8 cellular contexts compared by ENCODE assay signal in the genomic region with DNA sequence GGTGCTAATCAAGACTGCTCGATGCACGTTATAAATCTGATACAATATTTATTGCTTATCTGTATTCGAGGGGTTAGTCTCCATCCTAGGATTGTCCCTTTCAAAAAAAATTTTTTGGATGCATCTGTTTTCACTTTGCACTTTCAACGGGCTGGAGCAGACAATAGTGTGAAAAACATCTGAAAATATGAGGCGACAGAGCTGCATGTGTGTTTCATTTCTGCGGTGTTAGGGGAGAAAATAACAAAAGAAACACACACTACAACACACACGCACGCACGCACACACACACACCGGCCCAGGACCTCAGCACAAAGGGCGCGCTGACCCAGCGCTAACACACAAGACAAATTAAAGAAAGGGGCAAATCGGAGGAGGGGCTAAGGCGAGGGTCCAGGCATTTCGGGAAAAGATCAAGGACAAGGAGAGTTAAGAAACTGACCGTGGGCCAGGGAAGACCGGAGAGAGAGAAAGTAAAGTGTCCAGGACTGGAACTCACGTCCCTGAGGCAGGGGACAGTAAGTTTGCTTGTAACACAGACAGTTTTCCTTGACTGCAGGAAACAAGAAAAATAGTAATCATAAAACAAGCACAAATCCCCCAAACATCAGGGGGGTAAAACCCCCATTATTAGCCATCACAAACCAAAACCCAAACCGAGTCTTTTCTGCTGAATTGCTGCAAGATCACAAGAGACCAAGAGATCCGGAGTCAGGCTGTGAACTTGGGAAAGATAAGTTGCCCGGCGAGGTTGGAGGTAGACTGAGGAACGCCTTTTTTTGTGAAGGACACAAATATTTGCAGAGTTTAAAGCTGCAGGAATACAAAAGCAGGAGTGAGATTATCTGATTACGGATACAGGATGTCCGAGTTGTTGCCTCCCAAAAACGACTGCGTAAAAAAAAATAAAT.
DNase-seq lines count a peak whose midpoint lies in the region; ATAC-seq, FAIRE-seq and TF ChIP-seq lines count a peak whose summit lies in the region.

No MANE protein-coding gene starts in this region.

- no peak for ATAC-seq in heart right ventricle
- no peak for ATAC-seq in GM21423 (IDR thresholded peaks at IDR 0.05; ENCODE audit: unreplicated experiment)

- no peak overlapping the region for H2AFZ ChIP-seq in astrocyte (ENCODE audit: low read depth, low read length)

- H3K36me3 Mint-ChIP-seq in astrocyte (ENCODE audit: low read depth, unreplicated experiment), result no peaks in the 10 kb centered on the region

- H4K20me1 ChIP-seq in astrocyte (ENCODE audit: insufficient read depth, low read length), result no peaks in the 10 kb centered on the region

- H3K4me1 ChIP-seq in heart right ventricle (peaks cover 3 to 49% (median 37%) of the 10 kb centered on the region in 9 donors), right atrium auricular region (peaks cover 0 to 39% of the 10 kb centered on the region in 2 donors), astrocyte (ENCODE audit: insufficient read depth, low read length) (peaks cover 4% of the 10 kb centered on the region), muscle layer of colon (ENCODE audit: insufficient read depth, low read length) (peaks cover 35% of the 10 kb centered on the region)

- H3K9me3 Mint-ChIP-seq in astrocyte (ENCODE audit: unreplicated experiment), result no peaks in the 10 kb centered on the region

- no peak for FAIRE-seq in astrocyte (lab: Jason Lieb, UNC)
- no peak for FAIRE-seq in urothelium cell line (lab: Jason Lieb, UNC)

- H3K27me3 Mint-ChIP-seq in astrocyte (ENCODE audit: low read depth, unreplicated experiment), result peaks cover 79% of the 10 kb centered on the region

- no peak overlapping the region for H3K9ac ChIP-seq in astrocyte (ENCODE audit: low read length)
- no peak overlapping the region for H3K9ac ChIP-seq in muscle layer of colon (ENCODE audit: low read length)

- H3K36me3 ChIP-seq in heart right ventricle (no peaks in the 10 kb centered on the region), right atrium auricular region (no peaks in the 10 kb centered on the region), astrocyte (ENCODE audit: insufficient read depth, low read length) (no peaks in the 10 kb centered on the region), muscle layer of colon (ENCODE audit: insufficient read depth, low read length) (no peaks in the 10 kb centered on the region)

- H3K27me3 ChIP-seq in heart right ventricle (peaks cover 27 to 100% (median 92%) of the 10 kb centered on the region in 7 donors), right atrium auricular region (peaks cover 10 to 46% of the 10 kb centered on the region in 2 donors), astrocyte (ENCODE audit: insufficient read depth, low read length) (peaks cover 75% of the 10 kb centered on the region), muscle layer of colon (ENCODE audit: control insufficient read depth in 1 of 2, insufficient read depth in 2 of 2, low read length in 2 of 2) (peaks cover 66 to 70% of the 10 kb centered on the region in 2 donors)

- H3K9me3 ChIP-seq in heart right ventricle (no peaks in the 10 kb centered on the region), right atrium auricular region (no peaks in the 10 kb centered on the region), astrocyte (ENCODE audit: insufficient read depth, low read depth, low read length) (peaks cover 9% of the 10 kb centered on the region), muscle layer of colon (ENCODE audit: low read length) (no peaks in the 10 kb centered on the region)

- peak overlapping the region; percentile 26 for H3K4me2 ChIP-seq in astrocyte (ENCODE audit: low read length)

- no peaks in the 10 kb centered on the region for H3K79me2 ChIP-seq in astrocyte (ENCODE audit: insufficient read depth, low read length)

- no peak overlapping the region for H3K27ac Mint-ChIP-seq in astrocyte (ENCODE audit: unreplicated experiment)

- DNase-seq in heart right ventricle, result no peak
- DNase-seq in right atrium auricular region (ENCODE audit: low spot score), result no peak
- DNase-seq in astrocyte (ENCODE audit: low read depth), result no peak
- peak; percentile 4 for DNase-seq in urothelium cell line (ENCODE audit: low spot score)
- no peak for DNase-seq in cerebellum (ENCODE audit: low spot score)
- no peak for DNase-seq in OCI-M2 (lab: John Stamatoyannopoulos, UW; ENCODE audit: unreplicated experiment)

- TF ChIP-seq CTCF in heart right ventricle (IDR thresholded peaks at IDR 0.05), result no peak
- no peak for TF ChIP-seq CTCF in right atrium auricular region (IDR thresholded peaks at IDR 0.05)
- TF ChIP-seq CTCF in astrocyte (IDR thresholded peaks at IDR 0.05; ENCODE audit: insufficient read depth, low read depth, low read length), result no peak

- H3K4me3 ChIP-seq in heart right ventricle (peak overlapping the region; percentile 32 to 54 (median 40)), right atrium auricular region (peak overlapping the region in 1 of 2 donors; percentile 39), astrocyte (ENCODE audit: insufficient read depth, low read depth, low read length) (no peak overlapping the region), muscle layer of colon (ENCODE audit: low read depth in 1 of 2, low read length in 2 of 2) (peak overlapping the region; percentile 32 to 48)

- H3K4me3 Mint-ChIP-seq in astrocyte (ENCODE audit: unreplicated experiment), result peak overlapping the region; percentile 75

- 5 to 7% methylated on average over 28 of the region's 28 CpGs for WGBS in heart right ventricle, 2 donors

- intact Hi-C loops in heart right ventricle (cut with DNase I), result loop anchor here in 5 of 10 donors (5.0 to 10.0 kb wide), 4 partner anchors 1036 to 1694 kb away; no protein-coding TSS in a partner anchor

- peaks cover 5% of the 10 kb centered on the region for H3K4me1 Mint-ChIP-seq in astrocyte (ENCODE audit: low read depth, unreplicated experiment)

- H3K27ac ChIP-seq in heart right ventricle, result no peak overlapping the region
- H3K27ac ChIP-seq in right atrium auricular region, result no peak overlapping the region
- H3K27ac ChIP-seq in astrocyte (ENCODE audit: low read depth, low read length), result no peak overlapping the region
- no peak overlapping the region for H3K27ac ChIP-seq in muscle layer of colon (ENCODE audit: low read depth, low read length)
